In genomic region chr2:105538840-105539239, GRCh38 we compare ENCODE assay signal across 23 cellular contexts.
"Had no signal": no experiment of that assay in that cellular context is flagged by ENCODE, and none has a peak within 500 bp of the region (broad histone marks: within the 10 kb centered on the region; RNA-seq: fewer than 3 reads in every experiment).

No MANE protein-coding gene starts in this region.

- DNase-seq: IMR-90, Karpas-422, KG1, MG63, NCI-H1092, NCI-H1105 treated with DMSO at 0.1 percent for 48 hours, NCI-H1417 treated with DMSO at 0.1 percent for 48 hours, NCI-H146, NCI-H1694 treated with DMSO at 0.1 percent for 48 hours, NCI-H1930, NCI-H2081, NCI-H2107, NCI-H2227 treated with DMSO at 0.1 percent for 48 hours, NCI-H524 treated with DMSO at 0.1 percent for 48 hours, NCI-H69, NCI-H774, PC-3, SHP77, SJCRH30 had no signal

- H3K4me3 ChIP-seq: MG63, SJCRH30 had no signal

- H3K27me3 ChIP-seq: MG63, SJCRH30 had no signal

- H3K36me3 ChIP-seq: MG63, SJCRH30 had no signal

- H3K27ac ChIP-seq: RWPE1, SJCRH30 had no signal

- ATAC-seq: HepG2, Panc1, PC-3, SK-N-SH treated with all-trans-retinoic acid at 6 μM for 48 hours had no signal

- H3K4me1 ChIP-seq: SJCRH30 had no signal

- H3K9me3 ChIP-seq: MG63, SJCRH30 had no signal
